1 cellular context compared by ENCODE assay signal in the genomic region with DNA sequence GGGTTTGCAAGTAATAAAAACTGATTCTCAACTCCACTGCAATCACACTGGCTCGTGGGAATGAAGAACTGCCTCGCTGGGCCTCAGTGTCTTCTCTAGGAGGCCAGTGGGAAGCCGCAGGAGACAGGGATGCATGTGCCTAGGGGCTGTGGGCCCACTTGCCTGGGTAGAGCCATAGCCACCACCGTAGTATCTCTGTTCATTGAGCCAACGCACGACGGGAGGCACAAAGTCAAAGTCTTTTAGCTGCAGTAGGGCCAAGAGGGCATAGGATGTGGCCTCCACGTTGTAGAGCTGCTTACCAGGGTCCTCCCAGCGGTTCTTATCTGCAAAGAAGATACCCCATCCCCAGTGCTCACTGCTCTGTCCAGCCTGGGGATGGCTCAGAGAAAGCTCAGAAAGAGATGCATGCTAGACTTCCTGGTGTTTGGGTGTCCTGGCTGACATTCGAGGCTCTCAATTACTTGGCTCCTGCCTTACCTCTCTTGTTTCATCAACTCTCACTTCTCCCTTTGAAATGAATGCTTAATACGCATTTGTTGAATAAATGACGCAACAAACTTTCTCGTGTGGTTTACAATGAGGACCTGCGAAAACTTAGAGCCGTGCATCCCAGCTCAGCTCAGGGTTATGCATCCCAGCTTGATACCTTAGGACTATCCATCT.
TF ChIP-seq lines count a peak whose summit lies in the region.

No MANE protein-coding gene starts in this region.

TF ChIP-seq in HepG2, 621 proteins besides CTCF, POLR2A, EP300 and RAD21 (continues in another document):
- TF ChIP-seq GTF2F1 (IDR thresholded peaks at IDR 0.05; ENCODE audit: low read length) (no peak), AGO2 (optimal IDR thresholded peaks at IDR 0.05; ENCODE audit: low read depth, low read length) (peak; percentile 68), XRCC5 (optimal IDR thresholded peaks at IDR 0.05; ENCODE audit: low read length) (no peak), ZNF121 (CRISPR knock-in tag; IDR thresholded peaks at IDR 0.05) (no peak), SRSF4 (IDR thresholded peaks at IDR 0.05; ENCODE audit: low read depth, low read length, poor library complexity, severe bottlenecking) (no peak), TCF12 (IDR thresholded peaks at IDR 0.05) (no peak), TCF12 (CRISPR knock-in tag; IDR thresholded peaks at IDR 0.05) (no peak), MAFF (IDR thresholded peaks at IDR 0.05; ENCODE audit: low read depth, low read length) (no peak), ZEB1 (IDR thresholded peaks at IDR 0.05; ENCODE audit: insufficient replicate concordance, low read depth) (no peak), SMARCE1 (IDR thresholded peaks at IDR 0.05; ENCODE audit: borderline replicate concordance) (no peak), RBFOX2 (IDR thresholded peaks at IDR 0.05; ENCODE audit: low read depth, low read length) (peak; percentile 71)
- TF ChIP-seq, protein P1, sequence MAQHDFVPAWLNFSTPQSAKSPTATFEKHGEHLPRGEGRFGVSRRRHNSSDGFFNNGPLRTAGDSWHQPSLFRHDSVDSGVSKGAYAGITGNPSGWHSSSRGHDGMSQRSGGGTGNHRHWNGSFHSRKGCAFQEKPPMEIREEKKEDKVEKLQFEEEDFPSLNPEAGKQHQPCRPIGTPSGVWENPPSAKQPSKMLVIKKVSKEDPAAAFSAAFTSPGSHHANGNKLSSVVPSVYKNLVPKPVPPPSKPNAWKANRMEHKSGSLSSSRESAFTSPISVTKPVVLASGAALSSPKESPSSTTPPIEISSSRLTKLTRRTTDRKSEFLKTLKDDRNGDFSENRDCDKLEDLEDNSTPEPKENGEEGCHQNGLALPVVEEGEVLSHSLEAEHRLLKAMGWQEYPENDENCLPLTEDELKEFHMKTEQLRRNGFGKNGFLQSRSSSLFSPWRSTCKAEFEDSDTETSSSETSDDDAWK (CRISPR knock-in tag; IDR thresholded peaks at IDR 0.05), result no peak
- TF ChIP-seq, protein P2, sequence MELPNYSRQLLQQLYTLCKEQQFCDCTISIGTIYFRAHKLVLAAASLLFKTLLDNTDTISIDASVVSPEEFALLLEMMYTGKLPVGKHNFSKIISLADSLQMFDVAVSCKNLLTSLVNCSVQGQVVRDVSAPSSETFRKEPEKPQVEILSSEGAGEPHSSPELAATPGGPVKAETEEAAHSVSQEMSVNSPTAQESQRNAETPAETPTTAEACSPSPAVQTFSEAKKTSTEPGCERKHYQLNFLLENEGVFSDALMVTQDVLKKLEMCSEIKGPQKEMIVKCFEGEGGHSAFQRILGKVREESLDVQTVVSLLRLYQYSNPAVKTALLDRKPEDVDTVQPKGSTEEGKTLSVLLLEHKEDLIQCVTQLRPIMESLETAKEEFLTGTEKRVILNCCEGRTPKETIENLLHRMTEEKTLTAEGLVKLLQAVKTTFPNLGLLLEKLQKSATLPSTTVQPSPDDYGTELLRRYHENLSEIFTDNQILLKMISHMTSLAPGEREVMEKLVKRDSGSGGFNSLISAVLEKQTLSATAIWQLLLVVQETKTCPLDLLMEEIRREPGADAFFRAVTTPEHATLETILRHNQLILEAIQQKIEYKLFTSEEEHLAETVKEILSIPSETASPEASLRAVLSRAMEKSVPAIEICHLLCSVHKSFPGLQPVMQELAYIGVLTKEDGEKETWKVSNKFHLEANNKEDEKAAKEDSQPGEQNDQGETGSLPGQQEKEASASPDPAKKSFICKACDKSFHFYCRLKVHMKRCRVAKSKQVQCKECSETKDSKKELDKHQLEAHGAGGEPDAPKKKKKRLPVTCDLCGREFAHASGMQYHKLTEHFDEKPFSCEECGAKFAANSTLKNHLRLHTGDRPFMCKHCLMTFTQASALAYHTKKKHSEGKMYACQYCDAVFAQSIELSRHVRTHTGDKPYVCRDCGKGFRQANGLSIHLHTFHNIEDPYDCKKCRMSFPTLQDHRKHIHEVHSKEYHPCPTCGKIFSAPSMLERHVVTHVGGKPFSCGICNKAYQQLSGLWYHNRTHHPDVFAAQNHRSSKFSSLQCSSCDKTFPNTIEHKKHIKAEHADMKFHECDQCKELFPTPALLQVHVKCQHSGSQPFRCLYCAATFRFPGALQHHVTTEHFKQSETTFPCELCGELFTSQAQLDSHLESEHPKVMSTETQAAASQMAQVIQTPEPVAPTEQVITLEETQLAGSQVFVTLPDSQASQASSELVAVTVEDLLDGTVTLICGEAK (IDR thresholded peaks at IDR 0.05), result no peak
- TF ChIP-seq, protein P2 (CRISPR knock-in tag; IDR thresholded peaks at IDR 0.05), result no peak
- TF ChIP-seq, protein P3, sequence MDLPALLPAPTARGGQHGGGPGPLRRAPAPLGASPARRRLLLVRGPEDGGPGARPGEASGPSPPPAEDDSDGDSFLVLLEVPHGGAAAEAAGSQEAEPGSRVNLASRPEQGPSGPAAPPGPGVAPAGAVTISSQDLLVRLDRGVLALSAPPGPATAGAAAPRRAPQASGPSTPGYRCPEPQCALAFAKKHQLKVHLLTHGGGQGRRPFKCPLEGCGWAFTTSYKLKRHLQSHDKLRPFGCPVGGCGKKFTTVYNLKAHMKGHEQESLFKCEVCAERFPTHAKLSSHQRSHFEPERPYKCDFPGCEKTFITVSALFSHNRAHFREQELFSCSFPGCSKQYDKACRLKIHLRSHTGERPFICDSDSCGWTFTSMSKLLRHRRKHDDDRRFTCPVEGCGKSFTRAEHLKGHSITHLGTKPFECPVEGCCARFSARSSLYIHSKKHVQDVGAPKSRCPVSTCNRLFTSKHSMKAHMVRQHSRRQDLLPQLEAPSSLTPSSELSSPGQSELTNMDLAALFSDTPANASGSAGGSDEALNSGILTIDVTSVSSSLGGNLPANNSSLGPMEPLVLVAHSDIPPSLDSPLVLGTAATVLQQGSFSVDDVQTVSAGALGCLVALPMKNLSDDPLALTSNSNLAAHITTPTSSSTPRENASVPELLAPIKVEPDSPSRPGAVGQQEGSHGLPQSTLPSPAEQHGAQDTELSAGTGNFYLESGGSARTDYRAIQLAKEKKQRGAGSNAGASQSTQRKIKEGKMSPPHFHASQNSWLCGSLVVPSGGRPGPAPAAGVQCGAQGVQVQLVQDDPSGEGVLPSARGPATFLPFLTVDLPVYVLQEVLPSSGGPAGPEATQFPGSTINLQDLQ (CRISPR knock-in tag; IDR thresholded peaks at IDR 0.05), result 0 out of 2 replicates have a peak, but pooled peaks have one; percentile 29
- TF ChIP-seq, protein P4, sequence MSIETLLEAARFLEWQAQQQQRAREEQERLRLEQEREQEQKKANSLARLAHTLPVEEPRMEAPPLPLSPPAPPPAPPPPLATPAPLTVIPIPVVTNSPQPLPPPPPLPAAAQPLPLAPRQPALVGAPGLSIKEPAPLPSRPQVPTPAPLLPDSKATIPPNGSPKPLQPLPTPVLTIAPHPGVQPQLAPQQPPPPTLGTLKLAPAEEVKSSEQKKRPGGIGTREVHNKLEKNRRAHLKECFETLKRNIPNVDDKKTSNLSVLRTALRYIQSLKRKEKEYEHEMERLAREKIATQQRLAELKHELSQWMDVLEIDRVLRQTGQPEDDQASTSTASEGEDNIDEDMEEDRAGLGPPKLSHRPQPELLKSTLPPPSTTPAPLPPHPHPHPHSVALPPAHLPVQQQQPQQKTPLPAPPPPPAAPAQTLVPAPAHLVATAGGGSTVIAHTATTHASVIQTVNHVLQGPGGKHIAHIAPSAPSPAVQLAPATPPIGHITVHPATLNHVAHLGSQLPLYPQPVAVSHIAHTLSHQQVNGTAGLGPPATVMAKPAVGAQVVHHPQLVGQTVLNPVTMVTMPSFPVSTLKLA (IDR thresholded peaks at IDR 0.05), result no peak
- TF ChIP-seq, protein P5, sequence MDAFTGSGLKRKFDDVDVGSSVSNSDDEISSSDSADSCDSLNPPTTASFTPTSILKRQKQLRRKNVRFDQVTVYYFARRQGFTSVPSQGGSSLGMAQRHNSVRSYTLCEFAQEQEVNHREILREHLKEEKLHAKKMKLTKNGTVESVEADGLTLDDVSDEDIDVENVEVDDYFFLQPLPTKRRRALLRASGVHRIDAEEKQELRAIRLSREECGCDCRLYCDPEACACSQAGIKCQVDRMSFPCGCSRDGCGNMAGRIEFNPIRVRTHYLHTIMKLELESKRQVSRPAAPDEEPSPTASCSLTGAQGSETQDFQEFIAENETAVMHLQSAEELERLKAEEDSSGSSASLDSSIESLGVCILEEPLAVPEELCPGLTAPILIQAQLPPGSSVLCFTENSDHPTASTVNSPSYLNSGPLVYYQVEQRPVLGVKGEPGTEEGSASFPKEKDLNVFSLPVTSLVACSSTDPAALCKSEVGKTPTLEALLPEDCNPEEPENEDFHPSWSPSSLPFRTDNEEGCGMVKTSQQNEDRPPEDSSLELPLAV (CRISPR knock-in tag; conservative IDR thresholded peaks at IDR 0.05; ENCODE audit: low read depth), result no peak
- TF ChIP-seq, protein P6, sequence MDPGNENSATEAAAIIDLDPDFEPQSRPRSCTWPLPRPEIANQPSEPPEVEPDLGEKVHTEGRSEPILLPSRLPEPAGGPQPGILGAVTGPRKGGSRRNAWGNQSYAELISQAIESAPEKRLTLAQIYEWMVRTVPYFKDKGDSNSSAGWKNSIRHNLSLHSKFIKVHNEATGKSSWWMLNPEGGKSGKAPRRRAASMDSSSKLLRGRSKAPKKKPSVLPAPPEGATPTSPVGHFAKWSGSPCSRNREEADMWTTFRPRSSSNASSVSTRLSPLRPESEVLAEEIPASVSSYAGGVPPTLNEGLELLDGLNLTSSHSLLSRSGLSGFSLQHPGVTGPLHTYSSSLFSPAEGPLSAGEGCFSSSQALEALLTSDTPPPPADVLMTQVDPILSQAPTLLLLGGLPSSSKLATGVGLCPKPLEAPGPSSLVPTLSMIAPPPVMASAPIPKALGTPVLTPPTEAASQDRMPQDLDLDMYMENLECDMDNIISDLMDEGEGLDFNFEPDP (CRISPR knock-in tag; conservative IDR thresholded peaks at IDR 0.05), result no peak
- TF ChIP-seq, protein P7, sequence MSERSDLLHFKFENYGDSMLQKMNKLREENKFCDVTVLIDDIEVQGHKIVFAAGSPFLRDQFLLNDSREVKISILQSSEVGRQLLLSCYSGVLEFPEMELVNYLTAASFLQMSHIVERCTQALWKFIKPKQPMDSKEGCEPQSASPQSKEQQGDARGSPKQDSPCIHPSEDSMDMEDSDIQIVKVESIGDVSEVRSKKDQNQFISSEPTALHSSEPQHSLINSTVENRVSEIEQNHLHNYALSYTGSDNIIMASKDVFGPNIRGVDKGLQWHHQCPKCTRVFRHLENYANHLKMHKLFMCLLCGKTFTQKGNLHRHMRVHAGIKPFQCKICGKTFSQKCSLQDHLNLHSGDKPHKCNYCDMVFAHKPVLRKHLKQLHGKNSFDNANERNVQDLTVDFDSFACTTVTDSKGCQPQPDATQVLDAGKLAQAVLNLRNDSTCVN (CRISPR knock-in tag; IDR thresholded peaks at IDR 0.05; ENCODE audit: borderline replicate concordance), result no peak
- TF ChIP-seq, protein P8, sequence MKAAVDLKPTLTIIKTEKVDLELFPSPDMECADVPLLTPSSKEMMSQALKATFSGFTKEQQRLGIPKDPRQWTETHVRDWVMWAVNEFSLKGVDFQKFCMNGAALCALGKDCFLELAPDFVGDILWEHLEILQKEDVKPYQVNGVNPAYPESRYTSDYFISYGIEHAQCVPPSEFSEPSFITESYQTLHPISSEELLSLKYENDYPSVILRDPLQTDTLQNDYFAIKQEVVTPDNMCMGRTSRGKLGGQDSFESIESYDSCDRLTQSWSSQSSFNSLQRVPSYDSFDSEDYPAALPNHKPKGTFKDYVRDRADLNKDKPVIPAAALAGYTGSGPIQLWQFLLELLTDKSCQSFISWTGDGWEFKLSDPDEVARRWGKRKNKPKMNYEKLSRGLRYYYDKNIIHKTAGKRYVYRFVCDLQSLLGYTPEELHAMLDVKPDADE (CRISPR knock-in tag; IDR thresholded peaks at IDR 0.05), result no peak
